ENCODE assay signal across 8 cellular contexts in genomic region chr2:179861027-179861776, GRCh38. TPM values are rescaled to one million over a fixed set of nuclear protein-coding genes. Genes with fewer than 3 reads are reported as not detected.
DNase-seq lines count a peak whose midpoint lies in the region; ATAC-seq and TF ChIP-seq lines count a peak whose summit lies in the region.

TSS of gene ZNF385B (minus strand) at chr2:179861612.

- CTCF ChIA-PET in PC-3 (lab: Charles Lee) = no interaction called here

- TF ChIP-seq CTCF in PC-3 (conservative IDR thresholded peaks at IDR 0.05; ENCODE audit: low read depth, low read length) (no peak), vagina (IDR thresholded peaks at IDR 0.05) (no peak)

- peak within 1 kb of the TSS; percentile 97 for H2AFZ ChIP-seq in PC-3 (ENCODE audit: low read length)

- H3K27me3 ChIP-seq in PC-3 (ENCODE audit: low read length) (no peaks in the 10 kb centered on the region), duodenal mucosa (ENCODE audit: control insufficient read depth in 1 of 2, insufficient read depth in 2 of 2, low read length in 2 of 2) (peaks cover 25 to 51% of the 10 kb centered on the region in 2 donors), mesendoderm (ENCODE audit: insufficient read depth, low read length, poor library complexity) (peaks cover 10% of the 10 kb centered on the region), vagina (no peaks in the 10 kb centered on the region)

- no CpG with 5 or more reads among the region's 91 CpGs for WGBS in mesendoderm (ENCODE audit: extremely low coverage, insufficient coverage, low lambda C conversion rate)

- H3K4me1 ChIP-seq in PC-3 (ENCODE audit: insufficient read depth, low read length) (peaks cover 4% of the 10 kb centered on the region), duodenal mucosa (ENCODE audit: control insufficient read depth in 1 of 2, insufficient read depth in 2 of 2, low read length in 2 of 2) (peaks cover 0 to 4% of the 10 kb centered on the region in 2 donors), mesendoderm (ENCODE audit: control insufficient read depth, low read depth, low read length) (no peaks in the 10 kb centered on the region), vagina (peaks cover 9% of the 10 kb centered on the region)

- DNase-seq in NCI-H1092 (lab: John Stamatoyannopoulos, UW) (peak; percentile 19), NCI-H1092 treated with DMSO at 0.1 percent for 48 hours (lab: John Stamatoyannopoulos, UW) (no peak), PC-3 (peak; percentile 37), mesendoderm (peak; percentile 62), vagina (ENCODE audit: extremely low spot score in 2 of 2) (no peak), KG1 (lab: John Stamatoyannopoulos, UW) (no peak)

- no TSS peak for BruUV-seq in PC-3 (replicated peaks; lab: Mats Ljungman, UMichigan)

- no peaks in the 10 kb centered on the region for H3K36me3 ChIP-seq in PC-3 (ENCODE audit: low read depth, low read length)
- no peaks in the 10 kb centered on the region for H3K36me3 ChIP-seq in duodenal mucosa (ENCODE audit: control insufficient read depth in 1 of 2, insufficient read depth in 2 of 2, low read length in 2 of 2)
- H3K36me3 ChIP-seq in mesendoderm (ENCODE audit: control insufficient read depth, insufficient read depth, low read length) = no peaks in the 10 kb centered on the region
- H3K36me3 ChIP-seq in vagina = no peaks in the 10 kb centered on the region

- H2BK5ac ChIP-seq in mesendoderm (ENCODE audit: low read length) = no peak within 1 kb of the TSS

- no peak within 1 kb of the TSS for H2BK120ac ChIP-seq in mesendoderm (ENCODE audit: low read depth, low read length)

- H3K27ac ChIP-seq in PC-3 (ENCODE audit: low read length) = no peak within 1 kb of the TSS
- no peak within 1 kb of the TSS for H3K27ac ChIP-seq in duodenal mucosa (ENCODE audit: low read depth, low read length)
- H3K27ac ChIP-seq in mesendoderm (ENCODE audit: low read depth, low read length) = no peak within 1 kb of the TSS
- H3K27ac ChIP-seq in vagina = peak within 1 kb of the TSS; percentile 41

- H3K79me2 ChIP-seq in PC-3 (ENCODE audit: low read length) (no peaks in the 10 kb centered on the region), mesendoderm (ENCODE audit: control insufficient read depth, insufficient read depth, low read length) (no peaks in the 10 kb centered on the region)

- H2BK15ac ChIP-seq in mesendoderm (replicated peaks; ENCODE audit: low read depth) = no peak within 1 kb of the TSS

- H3K23ac ChIP-seq in mesendoderm (ENCODE audit: low read length) = peak within 1 kb of the TSS; percentile 30

- intact Hi-C loops in PC-3 (cut with micrococcal nuclease) (no loop called here), vagina (cut with DNase I) (no loop called here)

- no peak within 1 kb of the TSS for H4K5ac ChIP-seq in mesendoderm (ENCODE audit: low read length)

- H2AK5ac ChIP-seq in mesendoderm (ENCODE audit: low read length) = no peak within 1 kb of the TSS

- no peaks in the 10 kb centered on the region for H4K20me1 ChIP-seq in PC-3 (ENCODE audit: low read length)

- H3K9me2 ChIP-seq in PC-3 (replicated peaks; ENCODE audit: low read length) = no peaks in the 10 kb centered on the region

- no peaks in the 10 kb centered on the region for H3F3A ChIP-seq in PC-3 (ENCODE audit: low read length, unreplicated experiment)

- no peak within 1 kb of the TSS for H3K18ac ChIP-seq in mesendoderm (ENCODE audit: low read length)

- TF ChIP-seq POLR2A in vagina (IDR thresholded peaks at IDR 0.05) = no peak

- ATAC-seq in HG02642 (IDR thresholded peaks at IDR 0.05; ENCODE audit: poor library complexity, unreplicated experiment) (peak; percentile 56), PC-3 (peak; percentile 87)

- peak within 1 kb of the TSS; percentile 37 for H3K9ac ChIP-seq in PC-3 (ENCODE audit: low read length)
- H3K9ac ChIP-seq in duodenal mucosa (ENCODE audit: low read depth in 1 of 2, low read length in 2 of 2) = no peak within 1 kb of the TSS
- peak within 1 kb of the TSS; percentile 59 for H3K9ac ChIP-seq in mesendoderm (ENCODE audit: low read length)

- no peak within 1 kb of the TSS for H4K8ac ChIP-seq in mesendoderm (ENCODE audit: low read depth, low read length)

- H3K4me2 ChIP-seq in PC-3 (ENCODE audit: low read length) (peak within 1 kb of the TSS; percentile 95), mesendoderm (ENCODE audit: low read length) (peak within 1 kb of the TSS; percentile 99)

- POLR2A ChIA-PET in PC-3 (lab: Charles Lee; ENCODE audit: unreplicated experiment) = no interaction called here

- H3K4ac ChIP-seq in mesendoderm (ENCODE audit: low read depth, low read length) = no peak within 1 kb of the TSS

- no peaks in the 10 kb centered on the region for H3K9me3 ChIP-seq in PC-3 (ENCODE audit: low read length)
- no peaks in the 10 kb centered on the region for H3K9me3 ChIP-seq in duodenal mucosa (ENCODE audit: control insufficient read depth in 1 of 2, low read length in 2 of 2)
- H3K9me3 ChIP-seq in vagina = no peaks in the 10 kb centered on the region

- H3K79me1 ChIP-seq in mesendoderm (ENCODE audit: low read length) = no peaks in the 10 kb centered on the region

- H3K4me3 ChIP-seq in PC-3 (ENCODE audit: low read length) (peak within 1 kb of the TSS; percentile 83), duodenal mucosa (ENCODE audit: low read depth in 1 of 2, low read length in 2 of 2) (peak within 1 kb of the TSS; percentile 61), mesendoderm (ENCODE audit: low read length) (peak within 1 kb of the TSS; percentile 68), vagina (peak within 1 kb of the TSS; percentile 46 to 48)

- peak within 1 kb of the TSS; percentile 74 for H3K56ac ChIP-seq in mesendoderm (ENCODE audit: low read length)

RNA-seq across cellular contexts. Expression of gene ZNF385B, which starts in this region (rescaled TPM):
- total RNA-seq in PC-3 (2014; rRNA removed) (0.81 and 2.4 TPM in 2 replicates), vagina (11.5 TPM)
- 0.42 TPM for polyA plus RNA-seq in mesendoderm (2013, experiment 1 of 2)
- 0.53 TPM for polyA plus RNA-seq in mesendoderm (2013, experiment 2 of 2)

Comparison
In these comparisons a context has a peak if more than half of its experiments do, and no peak if none do; other contexts are left out.
1. DNase-seq: peak in NCI-H1092 (single experiment), PC-3 (single experiment) and mesendoderm (single experiment); none in NCI-H1092 treated with DMSO at 0.1 percent for 48 hours (single experiment), vagina (0 of 2) and KG1 (single experiment).
2. H3K9ac ChIP-seq: peak in PC-3 (single experiment) and mesendoderm (single experiment); none in duodenal mucosa (0 of 2).
3. Peak in every context shown above with its lines, with median percentiles within 50 percentile points of each other: H3K4me3 ChIP-seq.